ENCODE assay signal across 9 cellular contexts in the genomic region with DNA sequence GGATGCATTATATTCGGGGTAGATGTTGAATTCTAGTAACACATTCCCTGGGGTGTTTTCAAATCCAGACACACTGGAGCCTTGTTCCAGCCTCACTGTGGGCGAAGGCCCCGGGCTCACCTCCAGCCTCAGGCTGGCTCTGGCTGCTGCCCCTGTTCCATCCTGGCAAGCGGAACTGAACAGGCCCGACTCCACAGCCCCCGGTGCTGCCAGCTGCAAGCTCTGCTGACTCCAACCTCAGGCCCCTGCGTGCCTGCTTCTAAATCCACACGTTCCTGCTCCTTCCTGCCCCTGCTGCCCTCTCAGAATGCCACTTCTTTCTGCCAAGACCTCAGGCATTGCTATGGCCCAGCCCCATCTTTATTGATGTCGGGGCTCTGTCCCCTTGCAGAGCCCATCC.
DNase-seq lines count a peak whose midpoint lies in the region; TF ChIP-seq lines count a peak whose summit lies in the region.
"Had no signal": no experiment of that assay in that cellular context is flagged by ENCODE, and none has a peak within 500 bp of the region (broad histone marks: within the 10 kb centered on the region; RNA-seq: fewer than 3 reads in every experiment).

No MANE protein-coding gene starts in this region.

- no peaks in the 10 kb centered on the region for H3K27me3 Mint-ChIP-seq in chondrocyte (ENCODE audit: low read depth)

- WGBS in smooth muscle cell (ENCODE audit: low lambda C conversion rate) = 89% methylated on average over 9 of the region's 9 CpGs
- WGBS in SK-N-SH (ENCODE audit: low lambda C conversion rate) = 95% methylated on average over 6 of the region's 9 CpGs

- no peaks in the 10 kb centered on the region for H3K27me3 ChIP-seq in MG63
- H3K27me3 ChIP-seq in layer of hippocampus (ENCODE audit: control insufficient read depth, insufficient read depth, low read length) = no peaks in the 10 kb centered on the region
- H3K27me3 ChIP-seq in smooth muscle cell (ENCODE audit: low read depth) = no peaks in the 10 kb centered on the region
- no peaks in the 10 kb centered on the region for H3K27me3 ChIP-seq in SK-N-SH (ENCODE audit: insufficient read depth)
- no peaks in the 10 kb centered on the region for H3K27me3 ChIP-seq in colonic mucosa

- peaks cover 16% of the 10 kb centered on the region for H3F3A ChIP-seq in smooth muscle cell (ENCODE audit: low read depth)
- H3F3A ChIP-seq in SK-N-SH (replicated peaks; ENCODE audit: insufficient read depth) = no peaks in the 10 kb centered on the region

- H3K9me3 ChIP-seq in MG63 (no peaks in the 10 kb centered on the region), smooth muscle cell (replicated peaks; ENCODE audit: low read depth) (no peaks in the 10 kb centered on the region), SK-N-SH (no peaks in the 10 kb centered on the region), colonic mucosa (no peaks in the 10 kb centered on the region)

- no peak overlapping the region for H2AFZ ChIP-seq in smooth muscle cell (ENCODE audit: low read depth)
- H2AFZ ChIP-seq in SK-N-SH (ENCODE audit: low read depth) = no peak overlapping the region

- H3K4me3 Mint-ChIP-seq in chondrocyte (ENCODE audit: unreplicated experiment) = no peak overlapping the region

- H3K9me3 Mint-ChIP-seq in chondrocyte (ENCODE audit: low read depth) = no peaks in the 10 kb centered on the region

- peak; percentile 96 for DNase-seq in MG63
- DNase-seq in chondrocyte (ENCODE audit: low spot score) = no peak
- DNase-seq in smooth muscle cell (lab: John Stamatoyannopoulos, UW; ENCODE audit: unreplicated experiment) = no peak
- no peak for DNase-seq in SK-N-SH
- no peak for DNase-seq in NCI-H146 treated with DMSO at 0.1 percent for 48 hours (lab: John Stamatoyannopoulos, UW; ENCODE audit: unreplicated experiment)
- DNase-seq in colonic mucosa = no peak
- DNase-seq in activated CD4-positive, CD25-positive, alpha-beta regulatory T cell treated with anti-CD3 and anti-CD28 coated beads, Interleukin-2, amount 50 U/mL, for 72 hours = no peak
- DNase-seq: NCI-H2081 treated with DMSO at 0.1 percent for 48 hours had no signal

- intact Hi-C loops in colonic mucosa (cut with DNase I) = no loop called here

- no peak for TF ChIP-seq CTCF in chondrocyte (IDR thresholded peaks at IDR 0.05)
- no peak for TF ChIP-seq CTCF in smooth muscle cell (IDR thresholded peaks at IDR 0.05; ENCODE audit: borderline replicate concordance, insufficient read depth, poor library complexity, severe bottlenecking)
- no peak for TF ChIP-seq CTCF in SK-N-SH (IDR thresholded peaks at IDR 0.05)
- TF ChIP-seq CTCF in colonic mucosa (IDR thresholded peaks at IDR 0.05) = no peak

- no peak overlapping the region for H3K9ac ChIP-seq in smooth muscle cell (ENCODE audit: low read depth)
- H3K9ac ChIP-seq in SK-N-SH = no peak overlapping the region
- H3K9ac ChIP-seq in colonic mucosa (ENCODE audit: low read depth in 2 of 2, low read length in 2 of 2) = no peak overlapping the region

- no peak for TF ChIP-seq RAD21 in SK-N-SH (IDR thresholded peaks at IDR 0.05; ENCODE audit: low read length)

- CTCF ChIA-PET in SK-N-SH (lab: Yijun Ruan, JAX) = no interaction called here

- no peak for TF ChIP-seq EP300 in SK-N-SH (IDR thresholded peaks at IDR 0.05; ENCODE audit: borderline replicate concordance in 1 of 2, low read depth in 1 of 2, low read length in 1 of 2)

- H3K27ac ChIP-seq in layer of hippocampus (ENCODE audit: low read depth, low read length) (peak overlapping the region; percentile 79), smooth muscle cell (ENCODE audit: low read depth) (peak overlapping the region; percentile 34), SK-N-SH (ENCODE audit: low read depth in 2 of 2, low read length in 1 of 2) (no peak overlapping the region), colonic mucosa (no peak overlapping the region)

- no peak overlapping the region for H3K4me2 ChIP-seq in smooth muscle cell
- no peak overlapping the region for H3K4me2 ChIP-seq in SK-N-SH

- peak overlapping the region; percentile 54 for H3K27ac Mint-ChIP-seq in chondrocyte (ENCODE audit: unreplicated experiment)

- H3K79me2 ChIP-seq in smooth muscle cell (ENCODE audit: low read depth) (no peaks in the 10 kb centered on the region), SK-N-SH (ENCODE audit: insufficient read depth) (no peaks in the 10 kb centered on the region)

- H3K4me3 ChIP-seq in MG63 = no peak overlapping the region
- no peak overlapping the region for H3K4me3 ChIP-seq in smooth muscle cell
- H3K4me3 ChIP-seq in SK-N-SH (ENCODE audit: low read depth in 2 of 2, low read length in 1 of 2) = no peak overlapping the region
- H3K4me3 ChIP-seq in colonic mucosa = no peak overlapping the region

- POLR2A ChIA-PET in SK-N-SH (lab: Yijun Ruan, JAX) = no interaction called here

- H3K36me3 ChIP-seq in MG63 (no peaks in the 10 kb centered on the region), smooth muscle cell (ENCODE audit: low read depth) (no peaks in the 10 kb centered on the region), SK-N-SH (replicated peaks in 1 of 2; ENCODE audit: control insufficient read depth in 1 of 2, insufficient read depth in 2 of 2, low read length in 1 of 2) (no peaks in the 10 kb centered on the region), colonic mucosa (no peaks in the 10 kb centered on the region)

- no peaks in the 10 kb centered on the region for H3K9me2 ChIP-seq in SK-N-SH

- H3K4me1 Mint-ChIP-seq in chondrocyte (ENCODE audit: low read depth) = peaks cover 43% of the 10 kb centered on the region

- no peaks in the 10 kb centered on the region for H3K36me3 Mint-ChIP-seq in chondrocyte (ENCODE audit: low read depth)

- H3K4me1 ChIP-seq in smooth muscle cell (ENCODE audit: low read depth) = peaks cover 12% of the 10 kb centered on the region
- peaks cover 7 to 9% of the 10 kb centered on the region in 2 experiments; a peak in 2 of 4 replicates for H3K4me1 ChIP-seq in SK-N-SH (ENCODE audit: control insufficient read depth in 1 of 2, insufficient read depth in 2 of 2, low read depth in 1 of 2, low read length in 1 of 2)
- no peaks in the 10 kb centered on the region for H3K4me1 ChIP-seq in colonic mucosa

- H4K20me1 ChIP-seq in smooth muscle cell (ENCODE audit: low read depth) (no peaks in the 10 kb centered on the region), SK-N-SH (ENCODE audit: insufficient read depth) (no peaks in the 10 kb centered on the region)

TF ChIP-seq in SK-N-SH, 30 proteins besides CTCF, POLR2A, EP300 and RAD21:
- TF ChIP-seq FOSL2 (IDR thresholded peaks at IDR 0.05; ENCODE audit: borderline replicate concordance, low read depth) = no peak
- TF ChIP-seq REST (IDR thresholded peaks at IDR 0.05; ENCODE audit: low read depth, low read length) = no peak
- no peak for TF ChIP-seq TAF1 (IDR thresholded peaks at IDR 0.05; ENCODE audit: borderline replicate concordance, low read depth, low read length)
- TF ChIP-seq, protein P1, sequence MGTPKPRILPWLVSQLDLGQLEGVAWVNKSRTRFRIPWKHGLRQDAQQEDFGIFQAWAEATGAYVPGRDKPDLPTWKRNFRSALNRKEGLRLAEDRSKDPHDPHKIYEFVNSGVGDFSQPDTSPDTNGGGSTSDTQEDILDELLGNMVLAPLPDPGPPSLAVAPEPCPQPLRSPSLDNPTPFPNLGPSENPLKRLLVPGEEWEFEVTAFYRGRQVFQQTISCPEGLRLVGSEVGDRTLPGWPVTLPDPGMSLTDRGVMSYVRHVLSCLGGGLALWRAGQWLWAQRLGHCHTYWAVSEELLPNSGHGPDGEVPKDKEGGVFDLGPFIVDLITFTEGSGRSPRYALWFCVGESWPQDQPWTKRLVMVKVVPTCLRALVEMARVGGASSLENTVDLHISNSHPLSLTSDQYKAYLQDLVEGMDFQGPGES (IDR thresholded peaks at IDR 0.05; ENCODE audit: low read depth, low read length) = no peak
- no peak for TF ChIP-seq TEAD4 (IDR thresholded peaks at IDR 0.05; ENCODE audit: borderline replicate concordance, insufficient read depth)
- TF ChIP-seq POLR2AphosphoS5 (IDR thresholded peaks at IDR 0.05; ENCODE audit: low read depth, low read length) = no peak
- no peak for TF ChIP-seq RFX5 (IDR thresholded peaks at IDR 0.05; ENCODE audit: low read length)

Comparison
In these comparisons a context has a peak if more than half of its experiments do, and no peak if none do; other contexts are left out.
1. H3K27ac ChIP-seq: peak in layer of hippocampus (single experiment) and smooth muscle cell (single experiment); none in SK-N-SH (0 of 2) and colonic mucosa (single experiment).